In the genomic region with DNA sequence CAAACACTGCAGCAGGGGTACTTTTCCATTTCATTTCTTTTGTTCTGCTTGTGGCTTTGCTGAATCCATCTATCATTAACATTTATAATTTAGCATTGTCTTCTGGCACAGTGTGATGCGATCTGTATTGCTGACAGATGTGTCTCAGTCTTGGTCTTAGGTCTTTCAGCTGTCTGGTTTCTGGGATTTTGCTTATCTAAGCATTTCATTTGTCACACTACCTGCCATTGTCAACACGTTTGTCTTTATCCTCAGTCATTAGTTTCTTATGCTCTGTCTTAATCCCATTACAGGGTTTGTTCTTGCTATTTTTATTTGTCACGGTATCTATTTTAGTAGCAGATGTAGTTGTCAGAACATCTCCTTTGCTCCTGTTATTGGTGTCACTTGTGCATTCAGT, we compare ENCODE assay signal across 19 cellular contexts.
DNase-seq lines count a peak whose midpoint lies in the region; ATAC-seq, FAIRE-seq and TF ChIP-seq lines count a peak whose summit lies in the region.
"Had no signal": no experiment of that assay in that cellular context is flagged by ENCODE, and none has a peak within 500 bp of the region (broad histone marks: within the 10 kb centered on the region; RNA-seq: fewer than 3 reads in every experiment).

No MANE protein-coding gene starts in this region.

- FAIRE-seq in A549 (lab: Jason Lieb, UNC): no peak
- FAIRE-seq: G401.6, GM12891, GM19239, H54 had no signal

- H3K56ac ChIP-seq in IMR-90 (ENCODE audit: extremely low read depth, insufficient read depth, low read length): no peak overlapping the region

- H3K18ac ChIP-seq in IMR-90 (ENCODE audit: low read depth, low read length): no peak overlapping the region

- intact Hi-C loops in IMR-90 (cut with micrococcal nuclease): no loop called here

- TF ChIP-seq RAD21 in A549 (conservative IDR thresholded peaks at IDR 0.05 in 1 of 2, IDR thresholded peaks at IDR 0.05 in 1 of 2) (no peak), IMR-90 (IDR thresholded peaks at IDR 0.05; ENCODE audit: low read length) (no peak), neural cell (conservative IDR thresholded peaks at IDR 0.05) (no peak)

- CTCF ChIA-PET in A549 (lab: Yijun Ruan, JAX) (no interaction called here), IMR-90 (lab: Yijun Ruan, JAX) (no interaction called here)

- H4K20me1 ChIP-seq in IMR-90 (ENCODE audit: insufficient read depth, low read length): no peaks in the 10 kb centered on the region
- no peaks in the 10 kb centered on the region for H4K20me1 ChIP-seq in neural cell (ENCODE audit: insufficient read depth)
- H4K20me1 ChIP-seq: BLaER1 treated with 17β-estradiol and CSF1 and Interleukin-3, amounts not matched to agents 10 nM and 100 nM had no signal

- H2AFZ ChIP-seq in IMR-90 (replicated peaks; ENCODE audit: low read length, poor library complexity) (no peak overlapping the region), neural cell (ENCODE audit: low read depth, low read length) (no peak overlapping the region)
- H2AFZ ChIP-seq: GM23248 had no signal

- TF ChIP-seq POLR2A in A549 (IDR thresholded peaks at IDR 0.05; ENCODE audit: low read length): no peak
- no peak for TF ChIP-seq POLR2A in IMR-90 (IDR thresholded peaks at IDR 0.05; ENCODE audit: low read depth, low read length)

- DNase-seq in A549 (ENCODE audit: low read depth in 1 of 2, low spot score in 1 of 2) (no peak), IMR-90 (no peak), NCI-H82 treated with DMSO at 0.1 percent for 48 hours (lab: John Stamatoyannopoulos, UW; ENCODE audit: unreplicated experiment) (peak; percentile 35), DMS79 treated with DMSO at 0.1 percent for 48 hours (lab: John Stamatoyannopoulos, UW) (no peak), NOMO-1 (lab: John Stamatoyannopoulos, UW; ENCODE audit: unreplicated experiment in 2 of 2) (no peak), NCI-H69 (lab: John Stamatoyannopoulos, UW) (no peak)
- DNase-seq: 8988T; Calu3; CD8-positive, alpha-beta T cell; DMS 273 treated with DMSO at 0.1 percent for 48 hours; DMS53; GM23248; HCEC 1CT had no signal

- H2BK15ac ChIP-seq in IMR-90 (ENCODE audit: low read depth, low read length): no peak overlapping the region

- no peak overlapping the region for H4K8ac ChIP-seq in IMR-90 (ENCODE audit: low read depth in 2 of 2, low read length in 2 of 2)

- H3K9me1 ChIP-seq in IMR-90 (ENCODE audit: insufficient read depth, low read length): no peaks in the 10 kb centered on the region

- H3K9me2 ChIP-seq in neural cell (ENCODE audit: insufficient read depth, low read length): no peaks in the 10 kb centered on the region

- no peaks in the 10 kb centered on the region for H3F3A ChIP-seq in neural cell (ENCODE audit: insufficient read depth, low read length, poor library complexity, severe bottlenecking)

- no TSS peak for BruUV-seq in IMR-90 (replicated peaks; lab: Mats Ljungman, UMichigan)

- no peak overlapping the region for H3K23ac ChIP-seq in IMR-90 (ENCODE audit: low read depth, low read length)

- H4K5ac ChIP-seq in IMR-90 (ENCODE audit: low read depth, low read length): no peak overlapping the region

- POLR2A ChIA-PET in A549 (lab: Yijun Ruan, JAX) (no interaction called here), IMR-90 (lab: Charles Lee; ENCODE audit: unreplicated experiment) (no interaction called here)

- TF ChIP-seq CTCF in A549 (IDR thresholded peaks at IDR 0.05) (no peak), IMR-90 (conservative IDR thresholded peaks at IDR 0.05; ENCODE audit: low read depth, low read length) (no peak), neural cell (IDR thresholded peaks at IDR 0.05; ENCODE audit: poor library complexity, severe bottlenecking) (no peak)

- no peak overlapping the region for H3K27ac ChIP-seq in A549
- H3K27ac ChIP-seq in IMR-90 (ENCODE audit: insufficient read depth, low read length): no peak overlapping the region
- no peak overlapping the region for H3K27ac ChIP-seq in neural cell (ENCODE audit: low read length)
- H3K27ac ChIP-seq: BLaER1 treated with 17β-estradiol and CSF1 and Interleukin-3, amounts not matched to agents 10 nM and 100 nM; GM23248 had no signal

- H3K9me3 ChIP-seq in A549 (no peaks in the 10 kb centered on the region), IMR-90 (ENCODE audit: control insufficient read depth, insufficient read depth, low read length) (no peaks in the 10 kb centered on the region), neural cell (ENCODE audit: low read length) (no peaks in the 10 kb centered on the region)

- H4K91ac ChIP-seq in IMR-90 (ENCODE audit: insufficient read depth, low read depth, low read length): no peak overlapping the region

- H3K27me3 ChIP-seq in IMR-90 (ENCODE audit: control insufficient read depth, insufficient read depth, low read length) (no peaks in the 10 kb centered on the region), neural cell (ENCODE audit: insufficient read depth, low read depth, low read length) (no peaks in the 10 kb centered on the region)
- H3K27me3 ChIP-seq: BLaER1 treated with 17β-estradiol and CSF1 and Interleukin-3, amounts not matched to agents 10 nM and 100 nM had no signal

- TF ChIP-seq EP300 in A549 (IDR thresholded peaks at IDR 0.05) (no peak), neural cell (conservative IDR thresholded peaks at IDR 0.05; ENCODE audit: poor library complexity, severe bottlenecking) (peak; percentile 70)

- H2BK20ac ChIP-seq in IMR-90 (ENCODE audit: low read depth, low read length): no peak overlapping the region

- no peak overlapping the region for H2BK5ac ChIP-seq in IMR-90 (ENCODE audit: low read depth, low read length, poor library complexity, severe bottlenecking)

- H3K4me3 ChIP-seq in A549 (no peak overlapping the region), IMR-90 (ENCODE audit: insufficient read depth, low read depth, low read length) (no peak overlapping the region), neural cell (ENCODE audit: low read length) (no peak overlapping the region)
- H3K4me3 ChIP-seq: BLaER1 treated with 17β-estradiol and CSF1 and Interleukin-3, amounts not matched to agents 10 nM and 100 nM; GM23248 had no signal

- no peak overlapping the region for H3K14ac ChIP-seq in IMR-90 (replicated peaks; ENCODE audit: low read depth, low read length)

- H3K79me1 ChIP-seq in IMR-90 (ENCODE audit: low read depth in 1 of 2, low read length in 2 of 2): no peaks in the 10 kb centered on the region

- no peak overlapping the region for H2AK9ac ChIP-seq in IMR-90 (replicated peaks; ENCODE audit: low read depth, low read length, poor library complexity)

- ATAC-seq in A549 (no peak), IMR-90 (ENCODE audit: low read depth) (no peak)
- ATAC-seq: CD8-positive, alpha-beta T cell had no signal

- no peaks in the 10 kb centered on the region for H3K79me2 ChIP-seq in neural cell (replicated peaks; ENCODE audit: insufficient read depth, low read length)

- no peak overlapping the region for H2BK120ac ChIP-seq in IMR-90 (ENCODE audit: low read depth, low read length)

- dilution Hi-C loops in IMR-90 (cut with HindIII; ENCODE audit: low sequenced_read_pairs, unreplicated experiment): no loop called here

- no peak overlapping the region for H2AK5ac ChIP-seq in IMR-90 (ENCODE audit: low read depth, low read length)

- H3K4me1 ChIP-seq in A549: no peaks in the 10 kb centered on the region
- H3K4me1 ChIP-seq in IMR-90 (ENCODE audit: control insufficient read depth, insufficient read depth, low read length): no peaks in the 10 kb centered on the region

- H3K36me3 ChIP-seq in IMR-90 (ENCODE audit: control insufficient read depth, insufficient read depth, low read length) (no peaks in the 10 kb centered on the region), neural cell (ENCODE audit: insufficient read depth, low read length) (no peaks in the 10 kb centered on the region)
- H3K36me3 ChIP-seq: BLaER1 treated with 17β-estradiol and CSF1 and Interleukin-3, amounts not matched to agents 10 nM and 100 nM had no signal

- H3K4me2 ChIP-seq in A549 (no peak overlapping the region), IMR-90 (ENCODE audit: low read depth, low read length) (no peak overlapping the region), neural cell (ENCODE audit: low read length) (no peak overlapping the region)
- H3K4me2 ChIP-seq: BLaER1 treated with 17β-estradiol and CSF1 and Interleukin-3, amounts not matched to agents 10 nM and 100 nM had no signal

- H3K4ac ChIP-seq in IMR-90 (ENCODE audit: low read depth, low read length): no peak overlapping the region

- no peak overlapping the region for H3K9ac ChIP-seq in IMR-90 (ENCODE audit: low read depth, low read length)
- H3K9ac ChIP-seq in neural cell (ENCODE audit: low read length): no peak overlapping the region
- H3K9ac ChIP-seq: BLaER1 treated with 17β-estradiol and CSF1 and Interleukin-3, amounts not matched to agents 10 nM and 100 nM; GM23248 had no signal

- in situ Hi-C loops in IMR-90 (cut with MboI; ENCODE audit: low sequenced_read_pairs): no loop called here

- WGBS in A549 (ENCODE audit: missing lambda C conversion rate): under 1% methylated on average over 3 of the region's 3 CpGs
- WGBS in IMR-90 (ENCODE audit: extremely low coverage in 2 of 2, insufficient read length in 1 of 2), 2 experiments: no CpG with 5 or more reads among the region's 3 CpGs

TF ChIP-seq in A549, 52 proteins besides CTCF, POLR2A, EP300 and RAD21:
- peak; percentile 73 for TF ChIP-seq MAFK (IDR thresholded peaks at IDR 0.05; ENCODE audit: partially characterized antibody)
- TF ChIP-seq RARB (CRISPR knock-in tag; IDR thresholded peaks at IDR 0.05): no peak
- TF ChIP-seq KDM1A (IDR thresholded peaks at IDR 0.05; ENCODE audit: low read depth): no peak
- TF ChIP-seq CEBPB (IDR thresholded peaks at IDR 0.05): no peak
- TF ChIP-seq CBX2 (IDR thresholded peaks at IDR 0.05; ENCODE audit: borderline replicate concordance, low read depth): no peak

TF ChIP-seq in IMR-90, 13 proteins besides CTCF, POLR2A, EP300 and RAD21 (continues in another document):
- no peak for TF ChIP-seq FOS (IDR thresholded peaks at IDR 0.05; ENCODE audit: low read depth, low read length)
- TF ChIP-seq CHD1 (IDR thresholded peaks at IDR 0.05; ENCODE audit: low read depth, low read length): no peak
- no peak for TF ChIP-seq RCOR1 (IDR thresholded peaks at IDR 0.05; ENCODE audit: insufficient replicate concordance, low read length)
- no peak for TF ChIP-seq MAZ (IDR thresholded peaks at IDR 0.05; ENCODE audit: borderline replicate concordance, low read depth, low read length)
- TF ChIP-seq SMC3 (IDR thresholded peaks at IDR 0.05; ENCODE audit: low read depth, low read length): no peak
- no peak for TF ChIP-seq BHLHE40 (IDR thresholded peaks at IDR 0.05; ENCODE audit: low read depth, low read length)
- no peak for TF ChIP-seq RFX5 (IDR thresholded peaks at IDR 0.05; ENCODE audit: low read depth, low read length)

TF ChIP-seq in neural cell, 6 proteins besides CTCF, POLR2A, EP300 and RAD21 (continues in another document):
- no peak for TF ChIP-seq TAF1 (IDR thresholded peaks at IDR 0.05; ENCODE audit: low read depth)
- peak; percentile 25 for TF ChIP-seq POLR2AphosphoS5 (IDR thresholded peaks at IDR 0.05)
- no peak for TF ChIP-seq SMC3 (conservative IDR thresholded peaks at IDR 0.05; ENCODE audit: poor library complexity)
